ENCODE assay signal across 8 cellular contexts in genomic region chr18:23825978-23826405, GRCh38.
DNase-seq lines count a peak whose midpoint lies in the region; ATAC-seq, FAIRE-seq and TF ChIP-seq lines count a peak whose summit lies in the region.

No MANE protein-coding gene starts in this region.

- H3K4me1 ChIP-seq in astrocyte (ENCODE audit: insufficient read depth, low read length) (peaks cover 17% of the 10 kb centered on the region), transverse colon (peaks cover 0 to 24% (median 4%) of the 10 kb centered on the region in 4 donors), BE2C (no peaks in the 10 kb centered on the region)

- H3K27ac ChIP-seq in astrocyte (ENCODE audit: low read depth, low read length) (no peak overlapping the region), transverse colon (peak overlapping the region; percentile 0 to 63 (median 47))

- no peaks in the 10 kb centered on the region for H3K9me3 ChIP-seq in astrocyte (ENCODE audit: insufficient read depth, low read depth, low read length)
- H3K9me3 ChIP-seq in transverse colon = no peaks in the 10 kb centered on the region
- no peaks in the 10 kb centered on the region for H3K9me3 ChIP-seq in BE2C

- intact Hi-C loops in transverse colon (cut with DNase I; ENCODE audit: low total_unique reads) = no loop called here

- TF ChIP-seq EP300 in transverse colon (IDR thresholded peaks at IDR 0.05; ENCODE audit: low read depth) = no peak

- peak; percentile 64 for FAIRE-seq in astrocyte (lab: Jason Lieb, UNC)

- H3K4me3 Mint-ChIP-seq in astrocyte (ENCODE audit: unreplicated experiment) = no peak overlapping the region

- H3K27me3 ChIP-seq in astrocyte (ENCODE audit: insufficient read depth, low read length) (no peaks in the 10 kb centered on the region), transverse colon (no peaks in the 10 kb centered on the region), BE2C (no peaks in the 10 kb centered on the region)

- H3K79me2 ChIP-seq in astrocyte (ENCODE audit: insufficient read depth, low read length) = no peaks in the 10 kb centered on the region

- no peak overlapping the region for H3K9ac ChIP-seq in astrocyte (ENCODE audit: low read length)

- TF ChIP-seq CTCF in astrocyte (IDR thresholded peaks at IDR 0.05; ENCODE audit: insufficient read depth, low read depth, low read length) (no peak), transverse colon (IDR thresholded peaks at IDR 0.05) (no peak), BE2C (IDR thresholded peaks at IDR 0.05; ENCODE audit: low read depth, low read length) (no peak)

- peaks cover 2% of the 10 kb centered on the region for H3K27me3 Mint-ChIP-seq in astrocyte (ENCODE audit: low read depth, unreplicated experiment)

- H3K4me1 Mint-ChIP-seq in astrocyte (ENCODE audit: low read depth, unreplicated experiment) = peaks cover 48% of the 10 kb centered on the region

- H3K36me3 Mint-ChIP-seq in astrocyte (ENCODE audit: low read depth, unreplicated experiment) = no peaks in the 10 kb centered on the region

- DNase-seq in AG20443 (ENCODE audit: low spot score) (peak; percentile 83), astrocyte (ENCODE audit: low read depth) (peak; percentile 89), kidney glomerular epithelial cell (lab: John Stamatoyannopoulos, UW) (peak; percentile 89), transverse colon (peak; percentile 22), BE2C (no peak), GM19238 (ENCODE audit: insufficient read length, low spot score) (no peak)

- H3K4me3 ChIP-seq in astrocyte (ENCODE audit: insufficient read depth, low read depth, low read length) (no peak overlapping the region), transverse colon (no peak overlapping the region), BE2C (ENCODE audit: low read depth, low read length) (no peak overlapping the region)

- 38 to 43% methylated on average over 3 to 6 of the region's 6 CpGs for WGBS in transverse colon (ENCODE audit: low coverage in 1 of 2), 2 donors

- peak overlapping the region; percentile 48 for H3K27ac Mint-ChIP-seq in astrocyte (ENCODE audit: unreplicated experiment)

- H3K4me2 ChIP-seq in astrocyte (ENCODE audit: low read length) = peak overlapping the region; percentile 7

- H3K36me3 ChIP-seq in astrocyte (ENCODE audit: insufficient read depth, low read length) (no peaks in the 10 kb centered on the region), transverse colon (no peaks in the 10 kb centered on the region), BE2C (no peaks in the 10 kb centered on the region)

- H3K9me3 Mint-ChIP-seq in astrocyte (ENCODE audit: unreplicated experiment) = no peaks in the 10 kb centered on the region

- TF ChIP-seq POLR2A in transverse colon (IDR thresholded peaks at IDR 0.05) = no peak

- ATAC-seq in HG02763 (IDR thresholded peaks at IDR 0.05; ENCODE audit: unreplicated experiment) (peak; percentile 44), HG03342 (IDR thresholded peaks at IDR 0.05; ENCODE audit: unreplicated experiment) (no peak)

- H4K20me1 ChIP-seq in astrocyte (ENCODE audit: insufficient read depth, low read length) = no peaks in the 10 kb centered on the region

- H2AFZ ChIP-seq in astrocyte (ENCODE audit: low read depth, low read length) = no peak overlapping the region

- in situ Hi-C loops in transverse colon (cut with MboI; ENCODE audit: low pct_ligation_motif_present in 1 of 4, low pct_unique_long_range_greater_than_20kb in 1 of 4, low sequenced_read_pairs in 3 of 4) = loop anchor here in 2 of 4 donors (10.0 kb wide), 2 partner anchors 89 to 99 kb away; no protein-coding TSS in a partner anchor

Comparison
In these comparisons a context has a peak if more than half of its experiments do, and no peak if none do; other contexts are left out.
1. DNase-seq: peak in AG20443 (single experiment), astrocyte (single experiment), kidney glomerular epithelial cell (single experiment) and transverse colon (single experiment); none in BE2C (single experiment) and GM19238 (single experiment).